Comparison of ENCODE assay signal across 1 cellular context in genomic region chr5:76790632-76791290, GRCh38.
A peak's percentile ranks its signal among the peaks of the same experiment; 100 is the strongest.
TF ChIP-seq lines count a peak whose summit lies in the region.

No MANE protein-coding gene starts in this region.

TF ChIP-seq in A549, 52 proteins besides CTCF, POLR2A, EP300 and RAD21 (continued from another document):
- TF ChIP-seq PBX3 (IDR thresholded peaks at IDR 0.05) (no peak), ZNF302 (CRISPR knock-in tag; IDR thresholded peaks at IDR 0.05) (no peak), FOSL2 (IDR thresholded peaks at IDR 0.05) (peak; percentile 98), FOSL2 (CRISPR knock-in tag; IDR thresholded peaks at IDR 0.05) (peak; percentile 98), BHLHE40 (IDR thresholded peaks at IDR 0.05; ENCODE audit: low read depth, low read length) (no peak), FOSB (CRISPR knock-in tag; IDR thresholded peaks at IDR 0.05) (no peak), TFCP2L1 (CRISPR knock-in tag; IDR thresholded peaks at IDR 0.05) (no peak), CEBPB (IDR thresholded peaks at IDR 0.05) (peak; percentile 12 to 66; a peak in 3 of 4 replicates), MAZ (IDR thresholded peaks at IDR 0.05; ENCODE audit: borderline replicate concordance, low read depth, low read length) (no peak), NFE2L2 (conservative IDR thresholded peaks at IDR 0.05; ENCODE audit: low read length) (no peak), RNF2 (IDR thresholded peaks at IDR 0.05; ENCODE audit: borderline replicate concordance, low read depth) (no peak), ZC3H11A (IDR thresholded peaks at IDR 0.05) (no peak), MAFK (IDR thresholded peaks at IDR 0.05; ENCODE audit: partially characterized antibody) (peak; percentile 60), NR3C1 (IDR thresholded peaks at IDR 0.05) (no peak), REST (IDR thresholded peaks at IDR 0.05) (no peak), KDM1A (IDR thresholded peaks at IDR 0.05; ENCODE audit: low read depth) (no peak), KDM5A (IDR thresholded peaks at IDR 0.05) (no peak), HDAC2 (IDR thresholded peaks at IDR 0.05) (no peak), ATOH8 (CRISPR knock-in tag; IDR thresholded peaks at IDR 0.05; ENCODE audit: low read depth) (peak; percentile 61; the same call in 1 of the 2 replicates), JUNB (IDR thresholded peaks at IDR 0.05) (peak; percentile 99), PHF8 (IDR thresholded peaks at IDR 0.05; ENCODE audit: borderline replicate concordance, low read depth) (no peak), POLR2AphosphoS2 (conservative IDR thresholded peaks at IDR 0.05; ENCODE audit: low read length) (no peak), HOXA7 (CRISPR knock-in tag; IDR thresholded peaks at IDR 0.05) (no peak), HOXB13 (CRISPR knock-in tag; IDR thresholded peaks at IDR 0.05; ENCODE audit: low read depth) (no peak), RARB (CRISPR knock-in tag; IDR thresholded peaks at IDR 0.05) (no peak), CBX2 (IDR thresholded peaks at IDR 0.05; ENCODE audit: borderline replicate concordance, low read depth) (no peak), ZSCAN20 (CRISPR knock-in tag; IDR thresholded peaks at IDR 0.05) (no peak)
- TF ChIP-seq, protein P1, sequence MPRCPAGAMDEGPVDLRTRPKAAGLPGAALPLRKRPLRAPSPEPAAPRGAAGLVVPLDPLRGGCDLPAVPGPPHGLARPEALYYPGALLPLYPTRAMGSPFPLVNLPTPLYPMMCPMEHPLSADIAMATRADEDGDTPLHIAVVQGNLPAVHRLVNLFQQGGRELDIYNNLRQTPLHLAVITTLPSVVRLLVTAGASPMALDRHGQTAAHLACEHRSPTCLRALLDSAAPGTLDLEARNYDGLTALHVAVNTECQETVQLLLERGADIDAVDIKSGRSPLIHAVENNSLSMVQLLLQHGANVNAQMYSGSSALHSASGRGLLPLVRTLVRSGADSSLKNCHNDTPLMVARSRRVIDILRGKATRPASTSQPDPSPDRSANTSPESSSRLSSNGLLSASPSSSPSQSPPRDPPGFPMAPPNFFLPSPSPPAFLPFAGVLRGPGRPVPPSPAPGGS (IDR thresholded peaks at IDR 0.05): peak; percentile 42; the same call in 1 of the 3 replicates
- TF ChIP-seq, protein P2, sequence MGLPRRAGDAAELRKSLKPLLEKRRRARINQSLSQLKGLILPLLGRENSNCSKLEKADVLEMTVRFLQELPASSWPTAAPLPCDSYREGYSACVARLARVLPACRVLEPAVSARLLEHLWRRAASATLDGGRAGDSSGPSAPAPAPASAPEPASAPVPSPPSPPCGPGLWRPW (IDR thresholded peaks at IDR 0.05): no peak
